11 cellular contexts compared by ENCODE assay signal in the genomic region with DNA sequence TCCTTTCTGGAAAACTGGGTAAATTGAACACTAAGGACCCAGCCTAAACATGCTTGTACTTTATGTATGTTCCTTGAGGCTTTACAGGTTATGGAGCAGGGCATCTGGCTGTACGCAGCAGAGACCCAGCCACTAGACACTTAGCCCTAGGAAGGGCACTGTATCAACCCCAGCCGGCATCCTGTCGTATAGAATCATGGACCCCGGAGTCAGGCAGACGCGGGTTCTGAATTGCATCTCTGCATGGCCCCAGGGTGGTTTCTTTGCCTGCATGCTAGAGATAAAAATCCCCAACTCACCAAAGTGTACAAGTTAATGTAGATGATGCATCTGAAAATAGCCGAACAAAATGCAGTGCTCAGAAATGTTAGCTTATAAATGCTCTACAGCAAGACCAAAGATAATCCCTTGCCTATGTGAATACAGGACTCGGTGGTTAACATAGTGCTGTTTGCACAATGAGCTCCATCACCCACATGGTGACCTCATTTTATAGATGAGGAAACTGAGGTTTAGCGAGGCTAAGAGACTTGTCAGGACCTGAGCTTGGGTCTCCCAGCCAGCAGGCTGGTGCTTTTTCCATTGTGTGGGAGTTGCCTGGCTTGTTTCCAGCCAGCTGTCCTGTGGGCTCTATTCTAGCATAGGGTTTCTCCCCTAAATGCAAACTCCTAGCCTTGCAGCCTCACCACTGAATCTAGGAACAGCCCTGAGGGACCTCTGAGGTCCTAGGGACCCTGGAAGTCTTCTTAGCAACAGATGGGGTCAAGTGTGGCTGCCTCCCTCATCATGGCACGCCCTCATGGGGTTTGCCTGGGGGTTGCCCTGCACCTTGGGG. TPM values are rescaled to one million over a fixed set of nuclear protein-coding genes. Genes with fewer than 3 reads are reported as not detected.
A peak's percentile ranks its signal among the peaks of the same experiment; 100 is the strongest.
DNase-seq lines count a peak whose midpoint lies in the region; ATAC-seq lines count a peak whose summit lies in the region.
"Had no signal": no experiment of that assay in that cellular context is flagged by ENCODE, and none has a peak within 500 bp of the region (broad histone marks: within the 10 kb centered on the region; RNA-seq: fewer than 3 reads in every experiment).

No MANE protein-coding gene starts in this region.

- DNase-seq in MV-4-11 (lab: John Stamatoyannopoulos, UW) (peak; percentile 98), NCI-H2227 treated with DMSO at 0.1 percent for 48 hours (lab: John Stamatoyannopoulos, UW) (no peak), MG63 (no peak), NCI-H1092 (lab: John Stamatoyannopoulos, UW) (no peak)
- DNase-seq in activated CD8-positive, alpha-beta memory T cell treated with anti-CD3 and anti-CD28 coated beads, Interleukin-2, amount 50 U/mL, for 48 hours: peak; percentile 88
- DNase-seq: AML-193, hypothalamus, right cardiac atrium had no signal

- H3K36me3 ChIP-seq in BLaER1 treated with 17β-estradiol and CSF1 and Interleukin-3, amounts not matched to agents 10 nM and 100 nM: no peaks in the 10 kb centered on the region
- H3K36me3 ChIP-seq in mucosa of rectum (ENCODE audit: control insufficient read depth in 2 of 2, insufficient read depth in 2 of 2, low read length in 2 of 2): no peaks in the 10 kb centered on the region
- H3K36me3 ChIP-seq in MG63: no peaks in the 10 kb centered on the region

- H3K27me3 ChIP-seq in BLaER1 treated with 17β-estradiol and CSF1 and Interleukin-3, amounts not matched to agents 10 nM and 100 nM: peaks cover 4 to 11% (median 7%) of the 10 kb centered on the region in 11 experiments; a peak in 18 of 22 replicates
- H3K27me3 ChIP-seq in mucosa of rectum (ENCODE audit: control insufficient read depth in 2 of 2, insufficient read depth in 2 of 2, low read length in 2 of 2) (no peaks in the 10 kb centered on the region), MG63 (no peaks in the 10 kb centered on the region)

- no peak overlapping the region; a peak in 1 of 20 replicates for H3K4me3 ChIP-seq in BLaER1 treated with 17β-estradiol and CSF1 and Interleukin-3, amounts not matched to agents 10 nM and 100 nM
- H3K4me3 ChIP-seq in mucosa of rectum (ENCODE audit: low read length in 2 of 2): no peak overlapping the region
- no peak overlapping the region for H3K4me3 ChIP-seq in MG63

- H3K4me1 ChIP-seq in BLaER1 treated with 17β-estradiol and CSF1 and Interleukin-3, amounts not matched to agents 10 nM and 100 nM: peaks cover 25 to 47% (median 42%) of the 10 kb centered on the region in 10 experiments
- peaks cover 4 to 6% of the 10 kb centered on the region in 2 donors for H3K4me1 ChIP-seq in mucosa of rectum (ENCODE audit: control insufficient read depth in 2 of 2, insufficient read depth in 2 of 2, low read length in 2 of 2)

- no peaks in the 10 kb centered on the region for H3K9me3 ChIP-seq in BLaER1 treated with 17β-estradiol and CSF1 and Interleukin-3, amounts not matched to agents 10 nM and 100 nM (replicated peaks in 1 of 11)
- no peaks in the 10 kb centered on the region for H3K9me3 ChIP-seq in mucosa of rectum (ENCODE audit: control insufficient read depth in 2 of 2, low read length in 2 of 2)
- no peaks in the 10 kb centered on the region for H3K9me3 ChIP-seq in MG63

- H4K20me1 ChIP-seq in BLaER1 treated with 17β-estradiol and CSF1 and Interleukin-3, amounts not matched to agents 10 nM and 100 nM: no peaks in the 10 kb centered on the region

- peak overlapping the region in 2 of 11 experiments; percentile 33 to 50; a peak in 3 of 22 replicates for H3K27ac ChIP-seq in BLaER1 treated with 17β-estradiol and CSF1 and Interleukin-3, amounts not matched to agents 10 nM and 100 nM
- no peak overlapping the region for H3K27ac ChIP-seq in mucosa of rectum (ENCODE audit: low read depth in 2 of 2, low read length in 2 of 2)

- H3K9ac ChIP-seq in BLaER1 treated with 17β-estradiol and CSF1 and Interleukin-3, amounts not matched to agents 10 nM and 100 nM: peak overlapping the region in 2 of 11 experiments; percentile 2 to 20; a peak in 1 of 22 replicates
- peak overlapping the region; percentile 6 to 14 for H3K9ac ChIP-seq in mucosa of rectum (ENCODE audit: low read depth in 1 of 2, low read length in 2 of 2)

- no peak for ATAC-seq in HG02623 (IDR thresholded peaks at IDR 0.05; ENCODE audit: unreplicated experiment)
- ATAC-seq: right cardiac atrium had no signal

- peak overlapping the region; percentile 68 to 93 (median 85) for H3K4me2 ChIP-seq in BLaER1 treated with 17β-estradiol and CSF1 and Interleukin-3, amounts not matched to agents 10 nM and 100 nM

RNA-seq across cellular contexts. Expression of a gene that starts 7.3 kb away (rescaled TPM):
- total RNA-seq in MG63 (2014; rRNA removed; shearing (Covaris generic); ENCODE audit: low replicate concordance): not detected in 2 replicates

RNA-seq across cellular contexts. Expression of a gene that starts 26.8 kb away (rescaled TPM):
- total RNA-seq in MG63 (2014; rRNA removed; shearing (Covaris generic); ENCODE audit: low replicate concordance): not detected in 2 replicates

RNA-seq across cellular contexts. Expression of a gene that starts 54.5 kb away (rescaled TPM):
- total RNA-seq in MG63 (2014; rRNA removed; shearing (Covaris generic); ENCODE audit: low replicate concordance): 4.8 and 16.3 TPM in 2 replicates

Comparison
In these comparisons a context has a peak if more than half of its experiments do, and no peak if none do; other contexts are left out.
1. DNase-seq: peak in MV-4-11 (single experiment) and activated CD8-positive, alpha-beta memory T cell treated with anti-CD3 and anti-CD28 coated beads, Interleukin-2, amount 50 U/mL, for 48 hours (single experiment); none in NCI-H2227 treated with DMSO at 0.1 percent for 48 hours (single experiment), MG63 (single experiment) and NCI-H1092 (single experiment).